In the genomic region with DNA sequence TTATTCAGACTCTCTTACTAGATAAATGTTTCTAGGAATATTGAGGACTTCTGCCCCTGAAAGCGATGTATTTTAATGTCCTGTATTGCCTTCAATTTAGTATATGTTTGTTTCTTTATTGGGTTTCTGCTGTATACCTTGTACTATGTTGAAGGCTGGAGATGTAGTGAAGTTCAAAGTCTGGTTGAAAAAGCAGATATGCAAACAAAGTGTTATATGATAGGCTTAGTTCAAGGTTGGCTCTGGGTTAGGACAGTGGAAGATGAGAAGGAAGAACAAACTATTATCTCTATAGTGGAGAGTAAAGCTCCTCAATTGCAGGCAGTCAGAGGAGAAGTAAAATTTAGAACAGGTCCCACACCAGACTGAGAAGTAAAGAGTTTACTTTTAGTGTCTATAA, we compare ENCODE assay signal across 24 cellular contexts.
"Had no signal": no experiment of that assay in that cellular context is flagged by ENCODE, and none has a peak within 500 bp of the region (broad histone marks: within the 10 kb centered on the region; RNA-seq: fewer than 3 reads in every experiment).

No MANE protein-coding gene starts in this region.

- DNase-seq: dorsolateral prefrontal cortex; effector CD4-positive, alpha-beta T cell; foreskin fibroblast; gastrocnemius medialis; head of caudate nucleus; left lung; lower lobe of right lung; naive thymus-derived CD8-positive, alpha-beta T cell; nephron progenitor cell; occipital lobe; pancreas; stimulated activated CD4-positive, alpha-beta T cell treated with anti-CD3 and anti-CD28 coated beads, Interleukin-4, amount 100 ng/mL, for 4 hours; stimulated activated naive CD8-positive, alpha-beta T cell treated with anti-CD3 and anti-CD28 coated beads, Interleukin-15, Interleukin-2, amounts not matched to agents 100 U/mL and 50 U/mL, for 24 hours; substantia nigra; testis; tibial artery had no signal

- H3K27ac ChIP-seq: dorsolateral prefrontal cortex, epithelial cell of prostate, gastrocnemius medialis, left lung, lower lobe of right lung, pancreas, testis, tibial artery had no signal

- H3K9me3 Mint-ChIP-seq: nephron progenitor cell, type B pancreatic cell had no signal

- H3K36me3 Mint-ChIP-seq: naive thymus-derived CD8-positive, alpha-beta T cell; stimulated activated memory B cell treated with anti-CD40 and anti-IgM and Interleukin-4, amounts not matched to agents 10 μg/mL and 1 μg/mL and 100 μg/mL, for 72 hours; type B pancreatic cell had no signal

- H3K27ac Mint-ChIP-seq: naive thymus-derived CD8-positive, alpha-beta T cell; nephron progenitor cell; progenitor cell of endocrine pancreas; stimulated activated memory B cell treated with anti-CD40 and anti-IgM and Interleukin-4, amounts not matched to agents 10 μg/mL and 1 μg/mL and 100 μg/mL, for 72 hours; type B pancreatic cell had no signal

- H3K4me1 Mint-ChIP-seq: naive thymus-derived CD8-positive, alpha-beta T cell; nephron progenitor cell; stimulated activated memory B cell treated with anti-CD40 and anti-IgM and Interleukin-4, amounts not matched to agents 10 μg/mL and 1 μg/mL and 100 μg/mL, for 72 hours had no signal

- H3K27me3 Mint-ChIP-seq: progenitor cell of endocrine pancreas; stimulated activated memory B cell treated with anti-CD40 and anti-IgM and Interleukin-4, amounts not matched to agents 10 μg/mL and 1 μg/mL and 100 μg/mL, for 72 hours; type B pancreatic cell had no signal

- H3K27me3 ChIP-seq: gastrocnemius medialis, left lung, pancreas, testis, tibial artery had no signal

- ATAC-seq: esophagus mucosa; gastrocnemius medialis; left lung; lower lobe of right lung; naive thymus-derived CD8-positive, alpha-beta T cell; pancreas; sciatic nerve; stimulated activated memory B cell treated with anti-CD40 and anti-IgM and Interleukin-4, amounts not matched to agents 10 μg/mL and 1 μg/mL and 100 μg/mL, for 72 hours; stimulated activated naive CD8-positive, alpha-beta T cell treated with anti-CD3 and anti-CD28 coated beads, Interleukin-15, Interleukin-2, amounts not matched to agents 100 U/mL and 50 U/mL, for 24 hours had no signal

- FAIRE-seq: colon, keratinocyte, pancreas had no signal

- H3K9me3 ChIP-seq: gastrocnemius medialis, left lung, lower lobe of right lung, pancreas, testis, tibial artery had no signal

- H3K36me3 ChIP-seq: gastrocnemius medialis, left lung, lower lobe of right lung, pancreas, tibial artery had no signal

- H3K4me3 Mint-ChIP-seq: naive thymus-derived CD8-positive, alpha-beta T cell; nephron progenitor cell; stimulated activated memory B cell treated with anti-CD40 and anti-IgM and Interleukin-4, amounts not matched to agents 10 μg/mL and 1 μg/mL and 100 μg/mL, for 72 hours; type B pancreatic cell had no signal

- H3K4me1 ChIP-seq: gastrocnemius medialis, left lung, lower lobe of right lung, pancreas, testis, tibial artery had no signal

- H3K4me3 ChIP-seq: dorsolateral prefrontal cortex, gastrocnemius medialis, left lung, lower lobe of right lung, pancreas, testis, tibial artery had no signal
